Comparison of ENCODE assay signal across 16 cellular contexts in the genomic region with DNA sequence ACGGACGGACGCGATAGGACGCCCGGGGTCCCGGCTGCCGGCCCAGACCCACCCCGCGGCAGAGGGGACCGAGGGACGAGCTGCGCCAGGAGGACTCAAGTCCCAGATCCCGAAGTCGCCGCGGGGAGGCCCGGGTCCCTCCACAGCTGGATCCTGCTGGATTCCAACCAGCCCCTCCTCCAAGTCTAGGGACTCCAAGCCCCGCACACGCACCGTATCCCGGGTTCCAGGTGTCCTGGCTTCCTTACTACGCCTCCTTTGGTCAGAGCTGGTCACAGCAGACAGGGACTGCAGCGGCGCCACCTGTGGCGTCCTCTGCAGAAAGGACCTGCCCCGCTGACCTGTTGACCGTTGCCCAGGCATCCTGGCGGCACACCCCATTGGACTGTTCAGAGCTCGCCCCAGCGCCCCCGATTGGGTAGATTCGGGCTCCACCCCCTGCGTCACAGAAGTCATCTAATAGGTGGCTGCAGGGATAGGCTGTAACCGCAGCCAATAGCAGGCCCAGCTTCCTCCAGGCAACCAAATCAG. TPM values are rescaled to one million over a fixed set of nuclear protein-coding genes. Genes with fewer than 3 reads are reported as not detected.
DNase-seq lines count a peak whose midpoint lies in the region; ATAC-seq and TF ChIP-seq lines count a peak whose summit lies in the region.
"Had no signal": no experiment of that assay in that cellular context is flagged by ENCODE, and none has a peak within 500 bp of the region (broad histone marks: within the 10 kb centered on the region; RNA-seq: fewer than 3 reads in every experiment).

No MANE protein-coding gene starts in this region.

- no peak overlapping the region for H3K9ac ChIP-seq in smooth muscle cell (ENCODE audit: low read depth)

- TF ChIP-seq POLR2A in body of pancreas (IDR thresholded peaks at IDR 0.05) (no peak), ovary (IDR thresholded peaks at IDR 0.05) (no peak)

- intact Hi-C loops in body of pancreas (cut with DNase I) (no loop called here), right cardiac atrium (cut with DNase I) (no loop called here), ovary (cut with DNase I) (no loop called here)

- TF ChIP-seq CTCF in BE2C (IDR thresholded peaks at IDR 0.05; ENCODE audit: low read depth, low read length), result 0 out of 2 replicates have a peak, but pooled peaks have one; percentile 6
- peak in 4 of 7 experiments; percentile 15 to 32 (median 24) for TF ChIP-seq CTCF in body of pancreas (IDR thresholded peaks at IDR 0.05)
- no peak for TF ChIP-seq CTCF in ovary (IDR thresholded peaks at IDR 0.05)
- TF ChIP-seq CTCF in smooth muscle cell (IDR thresholded peaks at IDR 0.05; ENCODE audit: borderline replicate concordance, insufficient read depth, poor library complexity, severe bottlenecking), result no peak

- 10 to 39% methylated on average over 2 to 35 of the region's 35 CpGs for WGBS in body of pancreas, 2 donors
- WGBS in right cardiac atrium, result 9% methylated on average over 35 of the region's 35 CpGs
- 5 to 11% (median 9%) methylated on average over 29 to 35 of the region's 35 CpGs for WGBS in ovary, 3 donors
- 97% methylated on average over 32 of the region's 35 CpGs for WGBS in smooth muscle cell (ENCODE audit: low lambda C conversion rate)

- no peak overlapping the region for H2AFZ ChIP-seq in smooth muscle cell (ENCODE audit: low read depth)

- no peaks in the 10 kb centered on the region for H3F3A ChIP-seq in smooth muscle cell (ENCODE audit: low read depth)

- no peak overlapping the region for H3K4me2 ChIP-seq in smooth muscle cell

- H4K20me1 ChIP-seq in smooth muscle cell (ENCODE audit: low read depth), result no peaks in the 10 kb centered on the region

- no peak for TF ChIP-seq EP300 in ovary (IDR thresholded peaks at IDR 0.05)

- H3K27me3 ChIP-seq in BE2C (no peaks in the 10 kb centered on the region), body of pancreas (no peaks in the 10 kb centered on the region), right cardiac atrium (ENCODE audit: control insufficient read depth, insufficient read depth) (no peaks in the 10 kb centered on the region), ovary (no peaks in the 10 kb centered on the region), smooth muscle cell (ENCODE audit: low read depth) (no peaks in the 10 kb centered on the region)

- H3K4me3 ChIP-seq in BE2C (ENCODE audit: low read depth, low read length) (no peak overlapping the region), body of pancreas (no peak overlapping the region), right cardiac atrium (ENCODE audit: low read length) (no peak overlapping the region), ovary (no peak overlapping the region), smooth muscle cell (no peak overlapping the region)

- H3K4me1 ChIP-seq in BE2C (no peaks in the 10 kb centered on the region), body of pancreas (no peaks in the 10 kb centered on the region), right cardiac atrium (ENCODE audit: control insufficient read depth, insufficient read depth, low read length) (no peaks in the 10 kb centered on the region), ovary (ENCODE audit: insufficient read depth) (no peaks in the 10 kb centered on the region), smooth muscle cell (ENCODE audit: low read depth) (no peaks in the 10 kb centered on the region)

- no peaks in the 10 kb centered on the region for H3K79me2 ChIP-seq in smooth muscle cell (ENCODE audit: low read depth)

- no peak overlapping the region for H3K27ac ChIP-seq in body of pancreas
- no peak overlapping the region for H3K27ac ChIP-seq in right cardiac atrium (ENCODE audit: low read length)
- no peak overlapping the region for H3K27ac ChIP-seq in ovary
- no peak overlapping the region for H3K27ac ChIP-seq in smooth muscle cell (ENCODE audit: low read depth)

- peak; percentile 35 for DNase-seq in BE2C
- DNase-seq in body of pancreas, result peak; percentile 21 to 44 (median 40)
- DNase-seq in right cardiac atrium, result peak; percentile 42 to 74 (median 73)
- peak in 4 of 5 donors; percentile 10 to 72 (median 30) for DNase-seq in ovary
- DNase-seq in activated CD4-positive, alpha-beta T cell treated with anti-CD3 and anti-CD28 coated beads for 4 hours, result no peak
- no peak for DNase-seq in NCI-H2227 treated with DMSO at 0.1 percent for 48 hours (lab: John Stamatoyannopoulos, UW)
- no peak for DNase-seq in smooth muscle cell (lab: John Stamatoyannopoulos, UW; ENCODE audit: unreplicated experiment)
- DNase-seq: activated CD4-positive, alpha-beta memory T cell treated with anti-CD3 and anti-CD28 coated beads for 36 hours; CD8-positive, alpha-beta memory T cell; dermis blood vessel endothelial cell; EL; NCI-H1092 treated with DMSO at 0.1 percent for 48 hours; NCI-H345; stimulated activated CD4-positive, alpha-beta T cell treated with anti-CD3 and anti-CD28 coated beads, Interleukin-12 subunit alpha, Interleukin-12 subunit beta, amount 100 ng/mL, for 4 hours had no signal

- H3K36me3 ChIP-seq in BE2C (no peaks in the 10 kb centered on the region), body of pancreas (replicated peaks in 1 of 2; ENCODE audit: insufficient read depth in 1 of 2, low read depth in 2 of 2) (no peaks in the 10 kb centered on the region), ovary (no peaks in the 10 kb centered on the region), smooth muscle cell (ENCODE audit: low read depth) (no peaks in the 10 kb centered on the region)

- H3K9me3 ChIP-seq in BE2C, result no peaks in the 10 kb centered on the region; the same call in 1 of the 2 replicates
- H3K9me3 ChIP-seq in body of pancreas, result no peaks in the 10 kb centered on the region
- no peaks in the 10 kb centered on the region for H3K9me3 ChIP-seq in right cardiac atrium (ENCODE audit: control insufficient read depth, low read length)
- no peaks in the 10 kb centered on the region for H3K9me3 ChIP-seq in ovary
- H3K9me3 ChIP-seq in smooth muscle cell (replicated peaks; ENCODE audit: low read depth), result peaks cover 10% of the 10 kb centered on the region

- ATAC-seq in body of pancreas (peak; percentile 33), right cardiac atrium (peak; percentile 62 to 83), GM18502 (IDR thresholded peaks at IDR 0.05; ENCODE audit: poor library complexity, unreplicated experiment) (no peak)
- ATAC-seq: activated T-helper 17 cell treated with anti-CD3 and anti-CD28 coated beads, Interleukin-2, amount 50 U/mL, for 72 hours had no signal

RNA-seq across cellular contexts. Expression of gene ZNF709, which starts 29.0 kb away (rescaled TPM):
- 0.20 TPM for polyA plus RNA-seq in BE2C (2012; ENCODE audit: insufficient read depth, insufficient read length, low read depth)
- total RNA-seq in body of pancreas (1 to 10 TPM; 2.3 to 3.1 TPM), right cardiac atrium (1 to 10 TPM; 1.3 to 2.6 (median 2.0) TPM), ovary (1 to 10 TPM; 3.9 to 9.7 (median 7.6) TPM), smooth muscle cell (1.2 and 4.0 TPM in 2 replicates)
- polyA plus RNA-seq in right cardiac atrium (1.3 TPM), ovary (1 to 10 TPM; 2.5 to 3.0 TPM), smooth muscle cell (0.29 and 1.4 TPM in 2 replicates)

RNA-seq across cellular contexts. Expression of gene ZNF564, which starts 37.7 kb away (rescaled TPM):
- 3.0 TPM for polyA plus RNA-seq in BE2C (2012; ENCODE audit: insufficient read depth, insufficient read length, low read depth)
- total RNA-seq in body of pancreas (10 to 100 TPM in 1 of 2 donors, 1 to 10 TPM in 1; 5.2 to 14.2 TPM), right cardiac atrium (10 to 100 TPM; 10.1 to 13.6 (median 12.1) TPM), ovary (10 to 100 TPM in 6 of 7 donors, 1 to 10 TPM in 1; 7.9 to 23.2 (median 16.6) TPM), smooth muscle cell (6.5 and 6.9 TPM in 2 replicates)
- polyA plus RNA-seq in right cardiac atrium (4.6 TPM), ovary (1 to 10 TPM; 7.2 to 8.8 TPM), smooth muscle cell (2.8 and 3.6 TPM in 2 replicates)

Comparison
In these comparisons a context has a peak if more than half of its experiments do, and no peak if none do; other contexts are left out.
1. DNase-seq: peak in BE2C (single experiment), body of pancreas (4 of 4), right cardiac atrium (3 of 3) and ovary (4 of 5); none in activated CD4-positive, alpha-beta T cell treated with anti-CD3 and anti-CD28 coated beads for 4 hours (0 of 2), NCI-H2227 treated with DMSO at 0.1 percent for 48 hours (single experiment) and smooth muscle cell (single experiment).
2. CTCF ChIP-seq: peak in BE2C (single experiment) and body of pancreas (4 of 7); none in ovary (0 of 3) and smooth muscle cell (single experiment).